13 cellular contexts compared by ENCODE assay signal in genomic region chr3:94928921-94929320, GRCh38.
DNase-seq lines count a peak whose midpoint lies in the region; ATAC-seq and TF ChIP-seq lines count a peak whose summit lies in the region.
"Had no signal": no experiment of that assay in that cellular context is flagged by ENCODE, and none has a peak within 500 bp of the region (broad histone marks: within the 10 kb centered on the region; RNA-seq: fewer than 3 reads in every experiment).

No MANE protein-coding gene starts in this region.

- DNase-seq in NCI-H2171 treated with DMSO at 0.1 percent for 48 hours (lab: John Stamatoyannopoulos, UW) (peak; percentile 18), NCI-H2171 (lab: John Stamatoyannopoulos, UW) (no peak), NCI-H1930 (lab: John Stamatoyannopoulos, UW) (peak; percentile 6 to 23), adipocyte (ENCODE audit: low read depth) (peak; percentile 27), mucosa of descending colon (no peak), HEK293T (ENCODE audit: extremely low spot score) (no peak), stomach (no peak)
- DNase-seq: natural killer cell; stimulated activated CD4-positive, alpha-beta T cell treated with anti-CD3 and anti-CD28 coated beads, Interleukin-2, amount 100 ng/mL, for 48 hours had no signal

- POLR2A ChIA-PET in HEK293T (lab: Yijun Ruan, JAX), result no interaction called here

- no peak for TF ChIP-seq POLR2A in stomach (IDR thresholded peaks at IDR 0.05)

- H3K27ac ChIP-seq in stomach, result no peak overlapping the region
- H3K27ac ChIP-seq: KMS-11, SJCRH30, thoracic aorta had no signal

- H3K27me3 ChIP-seq in adipocyte (replicated peaks; ENCODE audit: control insufficient read depth, insufficient read depth, low read length) (no peaks in the 10 kb centered on the region), stomach (no peaks in the 10 kb centered on the region)
- H3K27me3 ChIP-seq: SJCRH30 had no signal

- intact Hi-C loops in mucosa of descending colon (cut with DNase I, micrococcal nuclease) (no loop called here), stomach (cut with DNase I; ENCODE audit: low total_unique reads) (no loop called here)

- H3K9me3 ChIP-seq in adipocyte (ENCODE audit: control insufficient read depth, low read length), result no peaks in the 10 kb centered on the region
- H3K9me3 ChIP-seq in mucosa of descending colon, result no peaks in the 10 kb centered on the region
- no peaks in the 10 kb centered on the region for H3K9me3 ChIP-seq in stomach
- H3K9me3 ChIP-seq: SJCRH30, thoracic aorta had no signal

- H3K4me3 ChIP-seq in adipocyte (ENCODE audit: low read length), result no peak overlapping the region
- no peak overlapping the region for H3K4me3 ChIP-seq in mucosa of descending colon
- H3K4me3 ChIP-seq in stomach, result no peak overlapping the region
- H3K4me3 ChIP-seq: SJCRH30, thoracic aorta had no signal

- TF ChIP-seq EP300 in stomach (IDR thresholded peaks at IDR 0.05), result no peak

- WGBS in stomach, 5 donors, result 69 to 82% (median 72%) methylated on average over 4 of the region's 4 CpGs

- H3K36me3 ChIP-seq in adipocyte (ENCODE audit: control insufficient read depth, insufficient read depth, low read length, severe bottlenecking), result no peaks in the 10 kb centered on the region
- H3K36me3 ChIP-seq in mucosa of descending colon (ENCODE audit: low read depth), result no peaks in the 10 kb centered on the region
- no peaks in the 10 kb centered on the region for H3K36me3 ChIP-seq in stomach
- H3K36me3 ChIP-seq: SJCRH30, thoracic aorta had no signal

- TF ChIP-seq CTCF in mucosa of descending colon (IDR thresholded peaks at IDR 0.05) (no peak), stomach (IDR thresholded peaks at IDR 0.05) (no peak)

- CTCF ChIA-PET in HEK293T (lab: Yijun Ruan, JAX), result no interaction called here

- H3K9ac ChIP-seq in adipocyte (ENCODE audit: low read length), result no peak overlapping the region
- H3K9ac ChIP-seq: KMS-11 had no signal

- no peaks in the 10 kb centered on the region for H3K4me1 ChIP-seq in adipocyte (ENCODE audit: control insufficient read depth, insufficient read depth, low read length)
- no peaks in the 10 kb centered on the region for H3K4me1 ChIP-seq in mucosa of descending colon (ENCODE audit: low read depth)
- no peaks in the 10 kb centered on the region for H3K4me1 ChIP-seq in stomach
- H3K4me1 ChIP-seq: SJCRH30 had no signal

- ATAC-seq in mucosa of descending colon (peak; percentile 14), HG03457 (IDR thresholded peaks at IDR 0.05; ENCODE audit: unreplicated experiment) (no peak)

TF ChIP-seq in HEK293T, 16 proteins besides CTCF, POLR2A, EP300 and RAD21:
- TF ChIP-seq ARNT (IDR thresholded peaks at IDR 0.05) (no peak), SUZ12 (IDR thresholded peaks at IDR 0.05) (no peak), ZNF384 (IDR thresholded peaks at IDR 0.05) (no peak), NFRKB (IDR thresholded peaks at IDR 0.05) (no peak)

Comparison
In these comparisons a context has a peak if more than half of its experiments do, and no peak if none do; other contexts are left out.
1. DNase-seq: peak in NCI-H2171 treated with DMSO at 0.1 percent for 48 hours (single experiment), NCI-H1930 (2 of 2) and adipocyte (single experiment); none in NCI-H2171 (single experiment), mucosa of descending colon (0 of 3), HEK293T (single experiment) and stomach (single experiment).